ENCODE assay signal across 13 cellular contexts in genomic region chr11:120565436-120566155, GRCh38. TPM values are rescaled to one million over a fixed set of nuclear protein-coding genes. Genes with fewer than 3 reads are reported as not detected.
DNase-seq lines count a peak whose midpoint lies in the region; TF ChIP-seq lines count a peak whose summit lies in the region.
"Had no signal": no experiment of that assay in that cellular context is flagged by ENCODE, and none has a peak within 500 bp of the region (broad histone marks: within the 10 kb centered on the region; RNA-seq: fewer than 3 reads in every experiment).

No MANE protein-coding gene starts in this region.

- no peak overlapping the region for H3K27ac ChIP-seq in HUES6 (ENCODE audit: low read depth, low read length)
- H3K27ac ChIP-seq: C4-2B, HL-60, SJSA1, stomach had no signal

- no peaks in the 10 kb centered on the region for H3K9me3 ChIP-seq in BE2C
- H3K9me3 ChIP-seq in HUES6 (ENCODE audit: control insufficient read depth, insufficient read depth, low read depth, low read length): no peaks in the 10 kb centered on the region
- H3K9me3 ChIP-seq: SJSA1, stomach had no signal

- H3K36me3 Mint-ChIP-seq in nephron progenitor cell (ENCODE audit: low read depth): no peaks in the 10 kb centered on the region

- H3K27me3 Mint-ChIP-seq in nephron progenitor cell (ENCODE audit: low read depth, poor library complexity): peaks cover 67% of the 10 kb centered on the region

- DNase-seq in BE2C (no peak), dermis blood vessel endothelial cell (peak; percentile 53), nephron progenitor cell (no peak), DMS153 treated with DMSO at 0.1 percent for 48 hours (lab: John Stamatoyannopoulos, UW; ENCODE audit: unreplicated experiment) (no peak), HT-29 (ENCODE audit: low spot score) (no peak)
- DNase-seq in stimulated activated CD8-positive, alpha-beta memory T cell treated with anti-CD3 and anti-CD28 coated beads, Interleukin-4, amount 100 ng/mL, for 48 hours: no peak
- DNase-seq in activated naive CD4-positive, alpha-beta T cell treated with anti-CD3 and anti-CD28 coated beads, Interleukin-2, amount 50 U/mL, for 16 hours: no peak
- DNase-seq: effector memory CD4-positive, alpha-beta T cell; stomach had no signal

- TF ChIP-seq CTCF in BE2C (IDR thresholded peaks at IDR 0.05; ENCODE audit: low read depth, low read length): no peak
- TF ChIP-seq CTCF in nephron progenitor cell (IDR thresholded peaks at IDR 0.05): no peak

- peak overlapping the region; percentile 55 for H3K4me3 Mint-ChIP-seq in nephron progenitor cell

- H3K27me3 ChIP-seq in BE2C: no peaks in the 10 kb centered on the region
- peaks cover 52% of the 10 kb centered on the region for H3K27me3 ChIP-seq in HUES6 (ENCODE audit: control insufficient read depth, insufficient read depth, low read length)
- H3K27me3 ChIP-seq: SJSA1 had no signal

- peaks cover 4% of the 10 kb centered on the region; the same call in 1 of the 2 replicates for H3K4me1 ChIP-seq in BE2C
- peaks cover 39% of the 10 kb centered on the region for H3K4me1 ChIP-seq in HUES6 (ENCODE audit: control insufficient read depth, insufficient read depth, low read length)
- H3K4me1 ChIP-seq: SJSA1 had no signal

- H3K36me3 ChIP-seq in BE2C: no peaks in the 10 kb centered on the region
- H3K36me3 ChIP-seq in HUES6 (ENCODE audit: control insufficient read depth, insufficient read depth, low read length): no peaks in the 10 kb centered on the region
- H3K36me3 ChIP-seq: SJSA1, stomach had no signal

- peak overlapping the region; percentile 60 for H3K9ac ChIP-seq in HUES6 (ENCODE audit: low read length)

- H3K4me1 Mint-ChIP-seq in nephron progenitor cell: peaks cover 49% of the 10 kb centered on the region

- no peak overlapping the region for H3K27ac Mint-ChIP-seq in nephron progenitor cell

- H3K4me3 ChIP-seq in BE2C (ENCODE audit: low read depth, low read length) (peak overlapping the region; percentile 72), HUES6 (ENCODE audit: low read depth, low read length) (peak overlapping the region; percentile 68)
- H3K4me3 ChIP-seq: SJSA1 had no signal

- H3K9me3 Mint-ChIP-seq in nephron progenitor cell: peaks cover under 1% of the 10 kb centered on the region

RNA-seq across cellular contexts. Expression of gene GRIK4, which starts 54.0 kb away (rescaled TPM):
- polyA plus RNA-seq in BE2C (2012; ENCODE audit: insufficient read depth, insufficient read length, low read depth): 0.34 TPM
- total RNA-seq in dermis blood vessel endothelial cell: under 0.01 TPM in 1 of 2 replicates, not detected in the other
- not detected in 2 replicates for total RNA-seq in HT-29 (2014; rRNA removed; shearing (Covaris generic))
- total RNA-seq: SJSA1, stomach had no signal
